In the genomic region with DNA sequence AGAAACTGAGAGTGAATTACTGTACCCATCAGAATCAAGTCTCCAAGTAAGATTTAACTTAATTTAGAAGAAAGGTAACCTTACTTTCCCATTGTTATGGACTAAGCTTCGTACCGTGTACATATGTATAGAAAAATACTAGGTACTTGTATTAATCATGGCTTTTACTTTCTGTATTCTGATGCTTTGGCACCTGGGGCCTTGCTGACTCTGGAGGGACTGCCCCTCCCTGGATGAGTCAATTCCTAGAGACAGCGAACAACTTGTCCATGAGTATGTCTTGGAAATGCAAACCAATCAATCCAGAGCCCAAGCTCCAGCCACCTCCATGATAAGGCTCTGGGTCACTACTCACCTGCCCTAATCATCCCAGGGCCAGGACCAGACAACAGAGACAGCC, we compare ENCODE assay signal across 16 cellular contexts. TPM values are rescaled to one million over a fixed set of nuclear protein-coding genes. Genes with fewer than 3 reads are reported as not detected.
DNase-seq lines count a peak whose midpoint lies in the region; ATAC-seq and TF ChIP-seq lines count a peak whose summit lies in the region.
"Had no signal": no experiment of that assay in that cellular context is flagged by ENCODE, and none has a peak within 500 bp of the region (broad histone marks: within the 10 kb centered on the region; RNA-seq: fewer than 3 reads in every experiment).

No MANE protein-coding gene starts in this region.

- H3K79me2 ChIP-seq in mammary epithelial cell (ENCODE audit: insufficient read depth, low read length), result no peaks in the 10 kb centered on the region

- no peaks in the 10 kb centered on the region for H3K36me3 Mint-ChIP-seq in activated CD4-positive, alpha-beta T cell treated with anti-CD3 and anti-CD28 coated beads, Interleukin-2, amount 10 ng/mL, durations not matched to agents 7 days and 5 days (ENCODE audit: low read depth)
- H3K36me3 Mint-ChIP-seq: CD4-positive, alpha-beta memory T cell had no signal

- H3K9ac ChIP-seq in mammary epithelial cell (ENCODE audit: insufficient read depth, low read length), result no peak overlapping the region

- H3K27ac ChIP-seq in mammary epithelial cell (ENCODE audit: insufficient read depth, low read depth, low read length), result no peak overlapping the region
- H3K27ac ChIP-seq: A549, testis had no signal

- ATAC-seq in HG02981 (IDR thresholded peaks at IDR 0.05; ENCODE audit: unreplicated experiment), result peak; percentile 46
- ATAC-seq in omental fat pad (ENCODE audit: low FRiP score), result no peak
- ATAC-seq in HG02763 (IDR thresholded peaks at IDR 0.05; ENCODE audit: unreplicated experiment), result no peak
- ATAC-seq: A549 had no signal

- DNase-seq in activated CD4-positive, alpha-beta T cell treated with anti-CD3 and anti-CD28 coated beads, Interleukin-2, amount 50 U/mL, for 48 hours, result peak; percentile 33 to 58
- no peak for DNase-seq in activated CD4-positive, alpha-beta T cell treated with anti-CD3 and anti-CD28 coated beads, Interleukin-2, amount 10 ng/mL, durations not matched to agents 7 days and 5 days
- DNase-seq in mammary epithelial cell, result peak; percentile 82
- peak in 2 of 3 donors; percentile 20 to 53 for DNase-seq in stimulated activated CD4-positive, alpha-beta T cell treated with anti-CD3 and anti-CD28 coated beads, TNF-alpha, amount 100 ng/mL, for 48 hours (ENCODE audit: low read depth in 3 of 3)
- DNase-seq in omental fat pad (ENCODE audit: low spot score), result no peak
- DNase-seq in GM10266 (ENCODE audit: extremely low spot score), result no peak
- DNase-seq: activated CD4-positive, alpha-beta T cell treated with anti-CD3 and anti-CD28 coated beads, Interleukin-2, amount 50 U/mL, for 1 hour; CD4-positive, alpha-beta memory T cell; DND-41; NCI-H187; SHP77 treated with DMSO at 0.1 percent for 48 hours; testis had no signal

- dilution Hi-C loops in mammary epithelial cell (cut with HindIII; ENCODE audit: low sequenced_read_pairs), result loop anchor here (5.0 kb wide), 1 partner anchor 105 kb away; no protein-coding TSS in a partner anchor

- H3K27me3 Mint-ChIP-seq in activated CD4-positive, alpha-beta T cell treated with anti-CD3 and anti-CD28 coated beads, Interleukin-2, amount 10 ng/mL, durations not matched to agents 7 days and 5 days, result peaks cover 2% of the 10 kb centered on the region

- POLR2A ChIA-PET in activated CD4-positive, alpha-beta T cell treated with anti-CD3 and anti-CD28 coated beads, Interleukin-2, amount 10 ng/mL, durations not matched to agents 7 days and 5 days (lab: Charles Lee), result no interaction called here

- no peak overlapping the region for H3K4me3 ChIP-seq in mammary epithelial cell (replicated peaks in 1 of 3; ENCODE audit: insufficient read depth in 1 of 3, low read depth in 2 of 3, low read length in 3 of 3)
- H3K4me3 ChIP-seq: A549, testis had no signal

- TF ChIP-seq CTCF in mammary epithelial cell (conservative IDR thresholded peaks at IDR 0.05 in 1 of 2, IDR thresholded peaks at IDR 0.05 in 1 of 2; ENCODE audit: extremely low read depth in 1 of 2, insufficient read depth in 1 of 2, low read depth in 1 of 2, low read length in 2 of 2), result no peak
- no peak for TF ChIP-seq CTCF in omental fat pad (IDR thresholded peaks at IDR 0.05)
- TF ChIP-seq CTCF in GM10266 (IDR thresholded peaks at IDR 0.05; ENCODE audit: control insufficient read depth, insufficient read depth, low read depth, missing control alignments), result no peak

- H3K9me3 ChIP-seq in mammary epithelial cell (replicated peaks; ENCODE audit: insufficient read depth, low read length), result no peaks in the 10 kb centered on the region
- H3K9me3 ChIP-seq: A549, testis had no signal

- no peaks in the 10 kb centered on the region for H4K20me1 ChIP-seq in mammary epithelial cell (ENCODE audit: insufficient read depth, low read length)

- peaks cover 22% of the 10 kb centered on the region for H3K4me1 Mint-ChIP-seq in activated CD4-positive, alpha-beta T cell treated with anti-CD3 and anti-CD28 coated beads, Interleukin-2, amount 10 ng/mL, durations not matched to agents 7 days and 5 days

- in situ Hi-C loops in mammary epithelial cell (cut with MboI; ENCODE audit: low sequenced_read_pairs in 2 of 2), result no loop called here

- CTCF ChIA-PET in activated CD4-positive, alpha-beta T cell treated with anti-CD3 and anti-CD28 coated beads, Interleukin-2, amount 10 ng/mL, durations not matched to agents 7 days and 5 days (lab: Charles Lee), result interaction anchor here (1.0 kb wide), 2 partner anchors 10 to 128 kb away, joined by 3 to 5 read pairs; no protein-coding TSS in a partner anchor
- CTCF ChIA-PET in mammary epithelial cell (lab: Charles Lee; ENCODE audit: low non-redundant PET), result no interaction called here

- no peaks in the 10 kb centered on the region for H3K9me3 Mint-ChIP-seq in activated CD4-positive, alpha-beta T cell treated with anti-CD3 and anti-CD28 coated beads, Interleukin-2, amount 10 ng/mL, durations not matched to agents 7 days and 5 days
- H3K9me3 Mint-ChIP-seq: CD4-positive, alpha-beta memory T cell had no signal

- no peak overlapping the region for H2AFZ ChIP-seq in mammary epithelial cell (ENCODE audit: low read depth, low read length)

- H3K27me3 ChIP-seq in mammary epithelial cell (ENCODE audit: insufficient read depth, low read length), result no peaks in the 10 kb centered on the region
- H3K27me3 ChIP-seq: testis had no signal

- intact Hi-C loops in mammary epithelial cell (cut with micrococcal nuclease), result no loop called here

- no peak overlapping the region for H3K27ac Mint-ChIP-seq in activated CD4-positive, alpha-beta T cell treated with anti-CD3 and anti-CD28 coated beads, Interleukin-2, amount 10 ng/mL, durations not matched to agents 7 days and 5 days

- H3K4me2 ChIP-seq in mammary epithelial cell (ENCODE audit: insufficient read depth, low read depth, low read length), result no peak overlapping the region
- H3K4me2 ChIP-seq: A549 had no signal

- no peaks in the 10 kb centered on the region for H3K36me3 ChIP-seq in mammary epithelial cell (ENCODE audit: insufficient read depth, low read length)

- H3K4me1 ChIP-seq in mammary epithelial cell (ENCODE audit: insufficient read depth, low read length), result peaks cover 36% of the 10 kb centered on the region

- BruUV-seq in mammary epithelial cell (replicated peaks; lab: Mats Ljungman, UMichigan), result no TSS peak

- 49% methylated on average over 3 of the region's 3 CpGs for WGBS in mammary epithelial cell (ENCODE audit: low coverage, missing lambda C conversion rate)

- no peak overlapping the region for H3K4me3 Mint-ChIP-seq in activated CD4-positive, alpha-beta T cell treated with anti-CD3 and anti-CD28 coated beads, Interleukin-2, amount 10 ng/mL, durations not matched to agents 7 days and 5 days
- H3K4me3 Mint-ChIP-seq: CD4-positive, alpha-beta memory T cell had no signal

RNA-seq across cellular contexts. Expression of a gene that starts 50.0 kb away (rescaled TPM):
- total RNA-seq in activated CD4-positive, alpha-beta T cell treated with anti-CD3 and anti-CD28 coated beads, Interleukin-2, amount 10 ng/mL, durations not matched to agents 7 days and 5 days, result under 1 TPM in 1 of 2 experiments, not detected in 1; 0.04 TPM
- total RNA-seq in mammary epithelial cell (1 to 10 TPM; 1.3 to 2.5 TPM), omental fat pad (1 to 10 TPM in 3 of 4 donors, under 1 TPM in 1; 0.84 to 5.8 (median 2.9) TPM)
- polyA plus RNA-seq in mammary epithelial cell, result 2.1 TPM
- not detected for polyA minus RNA-seq in mammary epithelial cell
- total RNA-seq: T-helper 2 cell treated with Interferon-gamma antibody and Interleukin-4, amounts not matched to agents 100 ng/mL and 5 ng/mL, for 36 hours had no signal
- polyA plus RNA-seq: CD4-positive, alpha-beta memory T cell had no signal

Comparison
In these comparisons a context has a peak if more than half of its experiments do, and no peak if none do; other contexts are left out.
1. DNase-seq: peak in activated CD4-positive, alpha-beta T cell treated with anti-CD3 and anti-CD28 coated beads, Interleukin-2, amount 50 U/mL, for 48 hours (2 of 2), mammary epithelial cell (single experiment) and stimulated activated CD4-positive, alpha-beta T cell treated with anti-CD3 and anti-CD28 coated beads, TNF-alpha, amount 100 ng/mL, for 48 hours (2 of 3); none in activated CD4-positive, alpha-beta T cell treated with anti-CD3 and anti-CD28 coated beads, Interleukin-2, amount 10 ng/mL, durations not matched to agents 7 days and 5 days (single experiment), omental fat pad (single experiment) and GM10266 (single experiment).